ENCODE assay signal across 11 cellular contexts in genomic region chr1:101174722-101175121, GRCh38.
DNase-seq lines count a peak whose midpoint lies in the region; ATAC-seq and TF ChIP-seq lines count a peak whose summit lies in the region.
"Had no signal": no experiment of that assay in that cellular context is flagged by ENCODE, and none has a peak within 500 bp of the region (broad histone marks: within the 10 kb centered on the region; RNA-seq: fewer than 3 reads in every experiment).

No MANE protein-coding gene starts in this region.

- no peak overlapping the region for H2AFZ ChIP-seq in mesenchymal stem cell (ENCODE audit: low read depth, low read length)
- H2AFZ ChIP-seq: parathyroid adenoma had no signal

- H3K79me1 ChIP-seq in mesenchymal stem cell (replicated peaks; ENCODE audit: low read length, poor library complexity, severe bottlenecking), result no peaks in the 10 kb centered on the region

- no peaks in the 10 kb centered on the region for H3K9me3 Mint-ChIP-seq in mesothelial cell of epicardium

- no peak overlapping the region for H4K8ac ChIP-seq in mesenchymal stem cell (ENCODE audit: low read length)

- H3K27me3 Mint-ChIP-seq in mesothelial cell of epicardium (ENCODE audit: low read depth), result no peaks in the 10 kb centered on the region

- intact Hi-C loops in dorsolateral prefrontal cortex (cut with DNase I), result no loop called here

- no peak overlapping the region for H2BK12ac ChIP-seq in mesenchymal stem cell (ENCODE audit: low read length in 2 of 2)

- ATAC-seq in GM19463 (IDR thresholded peaks at IDR 0.05; ENCODE audit: unreplicated experiment), result no peak
- ATAC-seq: left lobe of liver had no signal

- in situ Hi-C loops in astrocyte of the spinal cord (cut with HindIII; ENCODE audit: low sequenced_read_pairs), result no loop called here

- H3K27ac Mint-ChIP-seq in mesothelial cell of epicardium, result peak overlapping the region; percentile 94

- no peak overlapping the region for H3K23ac ChIP-seq in mesenchymal stem cell (ENCODE audit: low read length in 2 of 2)

- H3K18ac ChIP-seq in mesenchymal stem cell (ENCODE audit: low read depth in 1 of 2, low read length in 2 of 2), result no peak overlapping the region

- no peak overlapping the region for H3K27ac ChIP-seq in mesenchymal stem cell (ENCODE audit: low read length, poor library complexity, severe bottlenecking)
- no peak overlapping the region for H3K27ac ChIP-seq in dorsolateral prefrontal cortex
- H3K27ac ChIP-seq: parathyroid adenoma had no signal

- peaks cover 17% of the 10 kb centered on the region for H3K4me1 Mint-ChIP-seq in mesothelial cell of epicardium

- H2BK15ac ChIP-seq in mesenchymal stem cell (ENCODE audit: low read depth, poor library complexity, severe bottlenecking), result no peak overlapping the region

- H3K4ac ChIP-seq in mesenchymal stem cell (ENCODE audit: low read depth in 1 of 2, low read length in 2 of 2), result no peak overlapping the region

- no peak overlapping the region for H3K4me3 ChIP-seq in astrocyte of the spinal cord (ENCODE audit: low read depth, low read length)
- H3K4me3 ChIP-seq in mesenchymal stem cell (ENCODE audit: insufficient read depth in 1 of 2, low read depth in 1 of 2, low read length in 2 of 2), result no peak overlapping the region
- no peak overlapping the region for H3K4me3 ChIP-seq in dorsolateral prefrontal cortex

- no peak overlapping the region for H3K14ac ChIP-seq in mesenchymal stem cell (ENCODE audit: low read length in 2 of 2)

- no peaks in the 10 kb centered on the region for H3K4me1 ChIP-seq in mesenchymal stem cell (ENCODE audit: control insufficient read depth, insufficient read depth, low read depth, low read length)
- H3K4me1 ChIP-seq: parathyroid adenoma had no signal

- H3K36me3 Mint-ChIP-seq in mesothelial cell of epicardium, result no peaks in the 10 kb centered on the region

- H3K4me3 Mint-ChIP-seq in mesothelial cell of epicardium, result no peak overlapping the region

- H2BK5ac ChIP-seq in mesenchymal stem cell (ENCODE audit: low read depth, low read length, poor library complexity, severe bottlenecking), result no peak overlapping the region

- H2AK5ac ChIP-seq in mesenchymal stem cell (ENCODE audit: low read length, severe bottlenecking), result no peak overlapping the region

- H2BK120ac ChIP-seq in mesenchymal stem cell (ENCODE audit: low read depth, low read length), result no peak overlapping the region

- 72% methylated on average over 3 of the region's 5 CpGs for WGBS in mesenchymal stem cell

- no peaks in the 10 kb centered on the region for H3K27me3 ChIP-seq in mesenchymal stem cell (ENCODE audit: control insufficient read depth in 1 of 2, insufficient read depth in 1 of 2, low read length in 2 of 2)
- H3K27me3 ChIP-seq in dorsolateral prefrontal cortex, result no peaks in the 10 kb centered on the region

- no peak overlapping the region for H3K9ac ChIP-seq in mesenchymal stem cell (ENCODE audit: low read length)
- H3K9ac ChIP-seq: parathyroid adenoma had no signal

- TF ChIP-seq CTCF in astrocyte of the spinal cord (IDR thresholded peaks at IDR 0.05; ENCODE audit: low read depth, low read length) (no peak), mesothelial cell of epicardium (IDR thresholded peaks at IDR 0.05; ENCODE audit: unreplicated experiment) (no peak), dorsolateral prefrontal cortex (IDR thresholded peaks at IDR 0.05 in 54 of 56, conservative IDR thresholded peaks at IDR 0.05 in 2 of 56; ENCODE audit: low read depth in 1 of 56, partially characterized antibody in 56 of 56) (no peak)

- no peaks in the 10 kb centered on the region for H3K9me3 ChIP-seq in mesenchymal stem cell (ENCODE audit: control insufficient read depth, low read length)

- H3K4me2 ChIP-seq in mesenchymal stem cell (ENCODE audit: low read length, poor library complexity, severe bottlenecking), result no peak overlapping the region

- no peak overlapping the region for H4K91ac ChIP-seq in mesenchymal stem cell (ENCODE audit: low read length)

- no peaks in the 10 kb centered on the region for H3K36me3 ChIP-seq in mesenchymal stem cell (ENCODE audit: control insufficient read depth in 1 of 2, insufficient read depth in 2 of 2, low read depth in 1 of 2, low read length in 2 of 2)

- DNase-seq in Daoy (ENCODE audit: low read depth) (peak; percentile 54), LHCN-M2 (ENCODE audit: low read depth) (peak; percentile 87), astrocyte of the spinal cord (ENCODE audit: low read depth, low spot score) (peak; percentile 79), mesothelial cell of epicardium (ENCODE audit: low spot score in 2 of 2, unreplicated experiment in 2 of 2) (no peak), mesenchymal stem cell (no peak), dorsolateral prefrontal cortex (no peak)
- no peak for DNase-seq in activated CD8-positive, alpha-beta memory T cell treated with anti-CD3 and anti-CD28 coated beads for 24 hours
- DNase-seq: aorta had no signal

Comparison
In these comparisons a context has a peak if more than half of its experiments do, and no peak if none do; other contexts are left out.
1. DNase-seq: peak in Daoy (single experiment), LHCN-M2 (single experiment) and astrocyte of the spinal cord (single experiment); none in mesothelial cell of epicardium (0 of 2), mesenchymal stem cell (single experiment), activated CD8-positive, alpha-beta memory T cell treated with anti-CD3 and anti-CD28 coated beads for 24 hours (single experiment) and dorsolateral prefrontal cortex (0 of 10).